8 cellular contexts compared by ENCODE assay signal in genomic region chr3:195914648-195915473, GRCh38. TPM values are rescaled to one million over a fixed set of nuclear protein-coding genes. Genes with fewer than 3 reads are reported as not detected.
DNase-seq lines count a peak whose midpoint lies in the region; ATAC-seq and TF ChIP-seq lines count a peak whose summit lies in the region.

No MANE protein-coding gene starts in this region.

- no peaks in the 10 kb centered on the region for H3K36me3 Mint-ChIP-seq in CD14-positive monocyte
- H3K36me3 Mint-ChIP-seq in naive B cell: no peaks in the 10 kb centered on the region
- no peaks in the 10 kb centered on the region for H3K36me3 Mint-ChIP-seq in stimulated activated naive B cell treated with anti-CD40 and anti-IgM and Interleukin-4, amounts not matched to agents 10 μg/mL and 1 μg/mL and 100 μg/mL, for 72 hours

- H3K4me3 Mint-ChIP-seq in CD14-positive monocyte (no peak overlapping the region), naive B cell (peak overlapping the region in 1 of 8 donors; percentile 78)
- H3K4me3 Mint-ChIP-seq in stimulated activated naive B cell treated with anti-CD40 and anti-IgM and Interleukin-4, amounts not matched to agents 10 μg/mL and 1 μg/mL and 100 μg/mL, for 72 hours: peak overlapping the region; percentile 18 to 20

- peak; percentile 94 for DNase-seq in CD14-positive monocyte (ENCODE audit: low spot score)
- DNase-seq in HT-29 (ENCODE audit: low spot score): peak; percentile 99
- DNase-seq in activated CD8-positive, alpha-beta memory T cell treated with anti-CD3 and anti-CD28 coated beads for 1 hour (ENCODE audit: extremely low read depth in 1 of 2, low read depth in 1 of 2): peak; percentile 88 to 91
- DNase-seq in epithelial cell of proximal tubule (ENCODE audit: low read depth): peak; percentile 74
- DNase-seq in naive B cell: peak; percentile 90
- DNase-seq in stimulated activated naive B cell treated with anti-CD40 and anti-IgM and Interleukin-4, amounts not matched to agents 10 μg/mL and 1 μg/mL and 100 μg/mL, for 72 hours: peak; percentile 87
- DNase-seq in NCI-H774 (lab: John Stamatoyannopoulos, UW): no peak

- intact Hi-C loops in CD14-positive monocyte (cut with micrococcal nuclease): loop anchor here in 1 of 2 donors (1.0 kb wide), 1 partner anchor 55 kb away; no protein-coding TSS in a partner anchor

- peaks cover 0 to 2% (median 0%) of the 10 kb centered on the region in 7 donors for H3K9me3 Mint-ChIP-seq in CD14-positive monocyte
- H3K9me3 Mint-ChIP-seq in naive B cell: no peaks in the 10 kb centered on the region
- H3K9me3 Mint-ChIP-seq in stimulated activated naive B cell treated with anti-CD40 and anti-IgM and Interleukin-4, amounts not matched to agents 10 μg/mL and 1 μg/mL and 100 μg/mL, for 72 hours: no peaks in the 10 kb centered on the region

- peak; percentile 82 for ATAC-seq in GM21360 (IDR thresholded peaks at IDR 0.05; ENCODE audit: unreplicated experiment)
- peak; percentile 98 for ATAC-seq in naive B cell (ENCODE audit: low read depth in 2 of 2)
- peak; percentile 98 to 99 for ATAC-seq in stimulated activated naive B cell treated with anti-CD40 and anti-IgM and Interleukin-4, amounts not matched to agents 10 μg/mL and 1 μg/mL and 100 μg/mL, for 72 hours (replicated peaks)

- H3K27ac Mint-ChIP-seq in CD14-positive monocyte (peak overlapping the region in 6 of 7 donors; percentile 42 to 81 (median 62)), naive B cell (peak overlapping the region; percentile 45 to 94 (median 78))
- peak overlapping the region; percentile 89 for H3K27ac Mint-ChIP-seq in stimulated activated naive B cell treated with anti-CD40 and anti-IgM and Interleukin-4, amounts not matched to agents 10 μg/mL and 1 μg/mL and 100 μg/mL, for 72 hours

- TF ChIP-seq CTCF in CD14-positive monocyte (IDR thresholded peaks at IDR 0.05) (peak; percentile 88), epithelial cell of proximal tubule (conservative IDR thresholded peaks at IDR 0.05; ENCODE audit: low read depth, low read length) (peak; percentile 100)

- H3K27me3 Mint-ChIP-seq in CD14-positive monocyte (ENCODE audit: low read depth in 3 of 3): peaks cover 10 to 14% (median 13%) of the 10 kb centered on the region in 3 donors
- peaks cover 4 to 13% (median 7%) of the 10 kb centered on the region in 3 donors for H3K27me3 Mint-ChIP-seq in naive B cell
- peaks cover 5 to 18% of the 10 kb centered on the region in 2 donors for H3K27me3 Mint-ChIP-seq in stimulated activated naive B cell treated with anti-CD40 and anti-IgM and Interleukin-4, amounts not matched to agents 10 μg/mL and 1 μg/mL and 100 μg/mL, for 72 hours

- peaks cover 14% of the 10 kb centered on the region for H3K4me1 Mint-ChIP-seq in CD14-positive monocyte
- peaks cover 6 to 10% (median 8%) of the 10 kb centered on the region in 3 donors for H3K4me1 Mint-ChIP-seq in naive B cell
- H3K4me1 Mint-ChIP-seq in stimulated activated naive B cell treated with anti-CD40 and anti-IgM and Interleukin-4, amounts not matched to agents 10 μg/mL and 1 μg/mL and 100 μg/mL, for 72 hours: peaks cover 14 to 21% of the 10 kb centered on the region in 2 donors

- no peak overlapping the region for H3K4me3 ChIP-seq in epithelial cell of proximal tubule (ENCODE audit: low read depth, low read length)

RNA-seq across cellular contexts. Expression of gene TNK2, which starts 6.5 kb away (rescaled TPM):
- polyA plus RNA-seq in CD14-positive monocyte (1 to 10 TPM in 1 of 2 donors, under 1 TPM in 1; 0.84 to 1.8 TPM), naive B cell (ENCODE audit: low read depth in 6 of 6) (1 to 10 TPM; 1.1 to 4.8 (median 2.3) TPM)
- total RNA-seq in HT-29 (2014; rRNA removed; shearing (Covaris generic)): 172 and 212 TPM in 2 replicates
- 10.4 and 21.0 TPM in 2 replicates for total RNA-seq in epithelial cell of proximal tubule

Comparison
In these comparisons a context has a peak if more than half of its experiments do, and no peak if none do; other contexts are left out.
1. H3K4me3 Mint-ChIP-seq: peak in stimulated activated naive B cell treated with anti-CD40 and anti-IgM and Interleukin-4, amounts not matched to agents 10 μg/mL and 1 μg/mL and 100 μg/mL, for 72 hours (2 of 2); none in CD14-positive monocyte (0 of 2).
2. Peak in every context shown above with its lines, with median percentiles within 50 percentile points of each other: H3K27ac Mint-ChIP-seq and ATAC-seq.